In genomic region chr5:14250778-14251711, GRCh38 we compare ENCODE assay signal across 9 cellular contexts.
DNase-seq lines count a peak whose midpoint lies in the region; ATAC-seq and TF ChIP-seq lines count a peak whose summit lies in the region.
"Had no signal": no experiment of that assay in that cellular context is flagged by ENCODE, and none has a peak within 500 bp of the region (broad histone marks: within the 10 kb centered on the region; RNA-seq: fewer than 3 reads in every experiment).

No MANE protein-coding gene starts in this region.

- no peak overlapping the region for H3K4me3 Mint-ChIP-seq in CD4-positive, alpha-beta memory T cell
- no peak overlapping the region for H3K4me3 Mint-ChIP-seq in activated T-helper 17 cell treated with anti-CD3 and anti-CD28 coated beads, Interleukin-2, amount 50 U/mL, for 72 hours

- CTCF ChIA-PET in CD4-positive, alpha-beta memory T cell (lab: Charles Lee; ENCODE audit: partially characterized antibody) = no interaction called here

- DNase-seq in DMS 273 treated with DMSO at 0.1 percent for 48 hours (lab: John Stamatoyannopoulos, UW) (peak; percentile 74), erythroblast (lab: John Stamatoyannopoulos, UW) (no peak), tibial nerve (ENCODE audit: low spot score in 2 of 2) (no peak)
- no peak for DNase-seq in CD4-positive, alpha-beta memory T cell
- DNase-seq: effector CD8-positive, alpha-beta T cell had no signal

- no peaks in the 10 kb centered on the region for H3K4me1 Mint-ChIP-seq in CD4-positive, alpha-beta memory T cell
- H3K4me1 Mint-ChIP-seq in activated T-helper 17 cell treated with anti-CD3 and anti-CD28 coated beads, Interleukin-2, amount 50 U/mL, for 72 hours = no peaks in the 10 kb centered on the region

- peaks cover 22% of the 10 kb centered on the region for H3K4me1 ChIP-seq in iPS-20b (ENCODE audit: insufficient read depth, low read length)
- H3K4me1 ChIP-seq in CD4-positive, alpha-beta memory T cell (ENCODE audit: insufficient read depth, low read length) = no peaks in the 10 kb centered on the region
- H3K4me1 ChIP-seq in tibial nerve = peaks cover 0 to 52% (median 10%) of the 10 kb centered on the region in 4 donors

- H3K9ac ChIP-seq in iPS-20b (ENCODE audit: low read depth, low read length) = peak overlapping the region; percentile 21; the same call in 1 of the 2 replicates

- H3K9me3 ChIP-seq in iPS-20b (ENCODE audit: insufficient read depth, low read depth, low read length) (peaks cover 4% of the 10 kb centered on the region; the same call in 1 of the 2 replicates), tibial nerve (no peaks in the 10 kb centered on the region)
- no peaks in the 10 kb centered on the region for H3K9me3 ChIP-seq in CD4-positive, alpha-beta memory T cell (ENCODE audit: control insufficient read depth in 1 of 2, low read length in 2 of 2)

- POLR2A ChIA-PET in CD4-positive, alpha-beta memory T cell (lab: Charles Lee; ENCODE audit: partially characterized antibody) = no interaction called here

- no peak for TF ChIP-seq POLR2A in erythroblast (IDR thresholded peaks at IDR 0.05; ENCODE audit: low read length)
- TF ChIP-seq POLR2A in tibial nerve (IDR thresholded peaks at IDR 0.05) = no peak

- no peak overlapping the region for H3K4me3 ChIP-seq in iPS-20b (ENCODE audit: low read length)
- H3K4me3 ChIP-seq in CD4-positive, alpha-beta memory T cell (ENCODE audit: low read length in 2 of 2) = no peak overlapping the region
- no peak overlapping the region for H3K4me3 ChIP-seq in tibial nerve

- intact Hi-C loops in CD4-positive, alpha-beta memory T cell (cut with micrococcal nuclease) = no loop called here

- H3K9me3 Mint-ChIP-seq in CD4-positive, alpha-beta memory T cell = peaks cover 0 to 6% (median 2%) of the 10 kb centered on the region in 8 donors
- peaks cover 3% of the 10 kb centered on the region for H3K9me3 Mint-ChIP-seq in activated T-helper 17 cell treated with anti-CD3 and anti-CD28 coated beads, Interleukin-2, amount 50 U/mL, for 72 hours

- no peak overlapping the region for H3K27ac ChIP-seq in iPS-20b (ENCODE audit: low read length)
- H3K27ac ChIP-seq in CD4-positive, alpha-beta memory T cell (ENCODE audit: low read depth, low read length) = no peak overlapping the region
- H3K27ac ChIP-seq in tibial nerve = peak overlapping the region in 2 of 4 donors; percentile 21 to 53

- H3K27me3 ChIP-seq in iPS-20b (ENCODE audit: insufficient read depth, low read length) (no peaks in the 10 kb centered on the region), tibial nerve (no peaks in the 10 kb centered on the region)
- H3K27me3 ChIP-seq in CD4-positive, alpha-beta memory T cell (ENCODE audit: insufficient read depth, low read length) = no peaks in the 10 kb centered on the region

- TF ChIP-seq EP300 in tibial nerve (IDR thresholded peaks at IDR 0.05) = no peak

- H3K27me3 Mint-ChIP-seq in CD4-positive, alpha-beta memory T cell = peaks cover 4% of the 10 kb centered on the region in 2 donors
- peaks cover 20% of the 10 kb centered on the region for H3K27me3 Mint-ChIP-seq in activated T-helper 17 cell treated with anti-CD3 and anti-CD28 coated beads, Interleukin-2, amount 50 U/mL, for 72 hours

- H3K36me3 Mint-ChIP-seq in CD4-positive, alpha-beta memory T cell = no peaks in the 10 kb centered on the region
- no peaks in the 10 kb centered on the region for H3K36me3 Mint-ChIP-seq in activated T-helper 17 cell treated with anti-CD3 and anti-CD28 coated beads, Interleukin-2, amount 50 U/mL, for 72 hours (ENCODE audit: low read depth)

- H3K36me3 ChIP-seq in iPS-20b (ENCODE audit: insufficient read depth, low read depth, low read length) (no peaks in the 10 kb centered on the region; the same call in 1 of the 2 replicates), tibial nerve (no peaks in the 10 kb centered on the region)
- H3K36me3 ChIP-seq in CD4-positive, alpha-beta memory T cell (ENCODE audit: insufficient read depth, low read length) = no peaks in the 10 kb centered on the region

- no peak for TF ChIP-seq CTCF in tibial nerve (IDR thresholded peaks at IDR 0.05)

- WGBS in tibial nerve, 2 donors = 83 to 91% methylated on average over 11 of the region's 11 CpGs

- ATAC-seq in GM21390 (IDR thresholded peaks at IDR 0.05; ENCODE audit: unreplicated experiment) (peak; percentile 59), HG03575 (IDR thresholded peaks at IDR 0.05; ENCODE audit: extremely low read depth, insufficient number of reproducible peaks, low FRiP score, unreplicated experiment) (peak; percentile 45)
- no peak for ATAC-seq in activated T-helper 17 cell treated with anti-CD3 and anti-CD28 coated beads, Interleukin-2, amount 50 U/mL, for 72 hours (replicated peaks)

- H3K27ac Mint-ChIP-seq in CD4-positive, alpha-beta memory T cell = no peak overlapping the region
- no peak overlapping the region for H3K27ac Mint-ChIP-seq in activated T-helper 17 cell treated with anti-CD3 and anti-CD28 coated beads, Interleukin-2, amount 50 U/mL, for 72 hours
